8 cellular contexts compared by ENCODE assay signal in genomic region chrX:115690554-115691216, GRCh38.
DNase-seq lines count a peak whose midpoint lies in the region; ATAC-seq and TF ChIP-seq lines count a peak whose summit lies in the region.

No MANE protein-coding gene starts in this region.

- H3K9me3 ChIP-seq in thoracic aorta, result no peaks in the 10 kb centered on the region

- TF ChIP-seq CTCF in epithelial cell of proximal tubule (conservative IDR thresholded peaks at IDR 0.05; ENCODE audit: low read depth, low read length), result peak; percentile 67
- peak; percentile 74 for TF ChIP-seq CTCF in thoracic aorta (IDR thresholded peaks at IDR 0.05)

- ATAC-seq in GM18867 (IDR thresholded peaks at IDR 0.05; ENCODE audit: unreplicated experiment) (peak; percentile 98), HG03095 (IDR thresholded peaks at IDR 0.05; ENCODE audit: unreplicated experiment) (peak; percentile 84), thoracic aorta (ENCODE audit: insufficient number of reproducible peaks, low FRiP score, low read depth) (peak; percentile 84)

- no peaks in the 10 kb centered on the region for H3K27me3 ChIP-seq in thoracic aorta (replicated peaks; ENCODE audit: insufficient read depth)

- H3K36me3 ChIP-seq in thoracic aorta, result no peaks in the 10 kb centered on the region

- no peaks in the 10 kb centered on the region for H3K4me1 ChIP-seq in thoracic aorta (ENCODE audit: control insufficient read depth in 1 of 2, low read depth in 2 of 2)

- DNase-seq in C1 segment of cervical spinal cord (lab: John Stamatoyannopoulos, UW), result peak in 8 of 14 donors; percentile 0 to 41 (median 16)
- DNase-seq in NCI-H2029 treated with DMSO at 0.1 percent for 48 hours (lab: John Stamatoyannopoulos, UW), result peak; percentile 8
- DNase-seq in activated CD4-positive, alpha-beta T cell treated with anti-CD3 and anti-CD28 coated beads for 48 hours, result peak; percentile 41
- peak; percentile 49 for DNase-seq in epithelial cell of proximal tubule (ENCODE audit: low read depth)
- peak; percentile 76 for DNase-seq in myocyte (ENCODE audit: low read depth)
- peak; percentile 23 for DNase-seq in thoracic aorta (ENCODE audit: low spot score)

- no peak overlapping the region for H3K4me3 ChIP-seq in epithelial cell of proximal tubule (ENCODE audit: low read depth, low read length)
- H3K4me3 ChIP-seq in thoracic aorta, result peak overlapping the region; percentile 53

- peak overlapping the region; percentile 78 to 85 for H3K27ac ChIP-seq in thoracic aorta

Comparison
In these comparisons a context has a peak if more than half of its experiments do, and no peak if none do; other contexts are left out.
1. DNase-seq: peak in every context shown above with its lines; median percentile 76 in myocyte; 49 in epithelial cell of proximal tubule; 41 in activated CD4-positive, alpha-beta T cell treated with anti-CD3 and anti-CD28 coated beads for 48 hours; 23 in thoracic aorta; 16 in C1 segment of cervical spinal cord; 8 in NCI-H2029 treated with DMSO at 0.1 percent for 48 hours.